1 cellular context compared by ENCODE assay signal in genomic region chr7:106679153-106679931, GRCh38.
TF ChIP-seq lines count a peak whose summit lies in the region.

No MANE protein-coding gene starts in this region.

TF ChIP-seq in K562, 482 proteins besides CTCF, POLR2A, EP300 and RAD21 (continued from another document and continues in another):
- TF ChIP-seq RREB1 (CRISPR knock-in tag; IDR thresholded peaks at IDR 0.05) (no peak), ZNF212 (CRISPR knock-in tag; IDR thresholded peaks at IDR 0.05) (no peak), LEF1 (IDR thresholded peaks at IDR 0.05) (peak; percentile 94), RBM15 (IDR thresholded peaks at IDR 0.05; ENCODE audit: insufficient read depth, low read length) (no peak), ZBTB43 (CRISPR knock-in tag; IDR thresholded peaks at IDR 0.05) (no peak), RBM17 (IDR thresholded peaks at IDR 0.05; ENCODE audit: borderline replicate concordance, low read depth, low read length) (no peak), DEAF1 (CRISPR knock-in tag; IDR thresholded peaks at IDR 0.05) (no peak), ZNF79 (CRISPR knock-in tag; IDR thresholded peaks at IDR 0.05; ENCODE audit: low read depth) (no peak), HINFP (tag; conservative IDR thresholded peaks at IDR 0.05; ENCODE audit: low read depth) (no peak), DDX20 (tag; IDR thresholded peaks at IDR 0.05; ENCODE audit: low read depth) (peak; percentile 36; the same call in 1 of the 2 replicates), MAFG (tag; conservative IDR thresholded peaks at IDR 0.05) (no peak; the same call in 1 of the 2 replicates), SRSF3 (IDR thresholded peaks at IDR 0.05; ENCODE audit: insufficient read depth, low read length) (no peak), ZNF143 (CRISPR knock-in tag; IDR thresholded peaks at IDR 0.05) (no peak), GTF2F1 (IDR thresholded peaks at IDR 0.05; ENCODE audit: low read depth, low read length) (no peak), CCAR2 (IDR thresholded peaks at IDR 0.05; ENCODE audit: low read depth, low read length) (no peak), RBM25 (IDR thresholded peaks at IDR 0.05; ENCODE audit: low read depth, low read length, severe bottlenecking) (no peak), LARP7 (IDR thresholded peaks at IDR 0.05) (no peak), POU5F1 (IDR thresholded peaks at IDR 0.05; ENCODE audit: borderline replicate concordance, low read depth, low read length, partially characterized antibody) (no peak), ZNF280B (CRISPR knock-in tag; IDR thresholded peaks at IDR 0.05) (no peak), ADNP (tag; IDR thresholded peaks at IDR 0.05) (no peak), SOX6 (IDR thresholded peaks at IDR 0.05) (peak; percentile 99), TARDBP (IDR thresholded peaks at IDR 0.05) (no peak), ZNF639 (CRISPR knock-in tag; conservative IDR thresholded peaks at IDR 0.05 in 1 of 2, IDR thresholded peaks at IDR 0.05 in 1 of 2) (peak in 1 of 2 experiments; percentile 91; a peak in 2 of 4 replicates), SAFB2 (IDR thresholded peaks at IDR 0.05; ENCODE audit: borderline replicate concordance, low read depth, low read length, severe bottlenecking) (no peak), BCOR (IDR thresholded peaks at IDR 0.05) (peak; percentile 15; the same call in 1 of the 2 replicates), NR2C1 (IDR thresholded peaks at IDR 0.05) (peak; percentile 76), NR2C1 (tag; IDR thresholded peaks at IDR 0.05) (peak; percentile 78), ATF6 (CRISPR knock-in tag; IDR thresholded peaks at IDR 0.05) (no peak), ZFP1 (CRISPR knock-in tag; IDR thresholded peaks at IDR 0.05) (no peak), TAF9B (IDR thresholded peaks at IDR 0.05; ENCODE audit: partially characterized antibody) (peak; percentile 62), SRF (CRISPR knock-in tag; IDR thresholded peaks at IDR 0.05) (peak in 1 of 2 experiments; percentile 79; a peak in 1 of 4 replicates), SMAD1 (IDR thresholded peaks at IDR 0.05; ENCODE audit: low read depth, low read length, partially characterized antibody) (no peak), OTX1 (CRISPR knock-in tag; IDR thresholded peaks at IDR 0.05) (no peak), ZNF197 (CRISPR knock-in tag; IDR thresholded peaks at IDR 0.05; ENCODE audit: low read depth) (no peak), DPF2 (IDR thresholded peaks at IDR 0.05) (peak; percentile 96), ZC3H4 (CRISPR knock-in tag; IDR thresholded peaks at IDR 0.05; ENCODE audit: borderline replicate concordance) (no peak), PTTG1 (tag; IDR thresholded peaks at IDR 0.05; ENCODE audit: low read depth) (no peak), CXXC5 (CRISPR knock-in tag; IDR thresholded peaks at IDR 0.05) (peak; percentile 70), TCF3 (CRISPR knock-in tag; IDR thresholded peaks at IDR 0.05) (peak; percentile 48), ZC3H8 (IDR thresholded peaks at IDR 0.05) (no peak), FOXJ2 (tag; IDR thresholded peaks at IDR 0.05) (peak; percentile 11; the same call in 1 of the 2 replicates), ZFP36 (IDR thresholded peaks at IDR 0.05; ENCODE audit: low read depth, low read length, partially characterized antibody) (no peak), RFX5 (IDR thresholded peaks at IDR 0.05; ENCODE audit: low read depth, low read length) (no peak), ESRRA (IDR thresholded peaks at IDR 0.05; ENCODE audit: borderline replicate concordance, low read depth) (peak; percentile 69; the same call in 1 of the 2 replicates), ZNF561 (CRISPR knock-in tag; conservative IDR thresholded peaks at IDR 0.05) (no peak), REST (CRISPR knock-in tag; IDR thresholded peaks at IDR 0.05; ENCODE audit: low read depth) (no peak), CBX3 (IDR thresholded peaks at IDR 0.05; ENCODE audit: borderline replicate concordance in 1 of 2, low read length in 2 of 2) (peak in 1 of 2 experiments; percentile 64; a peak in 1 of 3 replicates)
